ENCODE assay signal across 34 cellular contexts in the genomic region with DNA sequence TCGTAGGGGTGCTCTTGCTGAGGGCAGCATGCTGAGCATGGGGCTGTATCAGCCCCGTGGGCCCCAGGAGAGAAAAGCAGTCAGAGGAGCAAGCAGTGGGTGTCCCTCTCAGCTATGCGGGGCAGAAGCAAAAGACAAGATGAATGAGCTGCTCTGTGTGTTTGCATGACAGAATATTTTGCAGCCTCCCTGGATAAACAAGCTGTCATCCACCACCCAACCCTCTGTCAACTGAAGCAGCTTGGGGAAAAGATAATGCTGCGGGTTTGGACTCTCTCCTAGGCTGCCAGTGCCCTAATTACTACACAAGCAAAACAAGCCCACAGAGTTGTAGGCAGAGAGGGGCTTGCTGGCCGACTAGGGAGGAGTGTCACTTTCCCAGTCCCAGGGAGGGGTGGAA.
"Had no signal": no experiment of that assay in that cellular context is flagged by ENCODE, and none has a peak within 500 bp of the region (broad histone marks: within the 10 kb centered on the region; RNA-seq: fewer than 3 reads in every experiment).

No MANE protein-coding gene starts in this region.

- H3K36me3 ChIP-seq: adrenal gland, brain microvascular endothelial cell, breast epithelium had no signal

- H3K27me3 Mint-ChIP-seq: activated CD4-positive, alpha-beta memory T cell treated with anti-CD3 and anti-CD28 coated beads, Interleukin-2, amount 10 ng/mL, durations not matched to agents 7 days and 5 days; activated CD4-positive, alpha-beta T cell treated with anti-CD3 and anti-CD28 coated beads, Interleukin-2, amount 10 ng/mL, durations not matched to agents 7 days and 5 days; activated CD8-positive, alpha-beta memory T cell treated with anti-CD3 and anti-CD28 coated beads, Interleukin-2, amount 10 ng/mL, durations not matched to agents 7 days and 5 days; activated naive CD4-positive, alpha-beta T cell treated with anti-CD3 and anti-CD28 coated beads, Interleukin-2, amount 10 ng/mL, durations not matched to agents 7 days and 5 days had no signal

- DNase-seq: activated CD4-positive, alpha-beta memory T cell treated with anti-CD3 and anti-CD28 coated beads, Interleukin-2, amount 10 ng/mL, durations not matched to agents 7 days and 5 days; activated CD4-positive, alpha-beta T cell treated with anti-CD3 and anti-CD28 coated beads for 1 hour; activated CD4-positive, alpha-beta T cell treated with anti-CD3 and anti-CD28 coated beads for 36 hours; activated CD4-positive, alpha-beta T cell treated with anti-CD3 and anti-CD28 coated beads for 48 hours; activated CD4-positive, alpha-beta T cell treated with anti-CD3 and anti-CD28 coated beads, Interleukin-2, amount 10 ng/mL, durations not matched to agents 7 days and 5 days; activated CD4-positive, alpha-beta T cell treated with anti-CD3 and anti-CD28 coated beads, Interleukin-2, amount 50 U/mL, for 48 hours; activated CD4-positive, CD25-positive, alpha-beta regulatory T cell; activated CD8-positive, alpha-beta memory T cell treated with anti-CD3 and anti-CD28 coated beads for 24 hours; activated CD8-positive, alpha-beta memory T cell treated with anti-CD3 and anti-CD28 coated beads, Interleukin-2, amount 10 ng/mL, durations not matched to agents 7 days and 5 days; activated CD8-positive, alpha-beta memory T cell treated with anti-CD3 and anti-CD28 coated beads, Interleukin-2, amount 50 U/mL, for 48 hours; activated CD8-positive, alpha-beta T cell treated with anti-CD3 and anti-CD28 coated beads, Interleukin-2, amount 10 ng/mL, durations not matched to agents 7 days and 5 days; activated effector memory CD4-positive, alpha-beta T cell treated with Interleukin-2 at 50 U/mL for 16 hours; activated gamma-delta T cell; activated naive CD4-positive, alpha-beta T cell treated with anti-CD3 and anti-CD28 coated beads, Interleukin-2, amount 10 ng/mL, durations not matched to agents 7 days and 5 days; activated naive CD4-positive, alpha-beta T cell treated with Interleukin-2 at 50 U/mL for 16 hours; activated naive CD8-positive, alpha-beta T cell treated with anti-CD3 and anti-CD28 coated beads for 36 hours; activated T-cell treated with anti-CD3 and anti-CD28 coated beads, Interleukin-2, amount 50 U/mL, for 24 hours; activated T-cell treated with anti-CD3 and anti-CD28 coated beads, Interleukin-2, amount 50 U/mL, for 48 hours; adrenal gland; amniotic stem cell; aorta; body of pancreas; brain microvascular endothelial cell; central memory CD4-positive, alpha-beta T cell; T-helper 1 cell; T-helper 2 cell; T-helper 9 cell had no signal

- H3K4me1 Mint-ChIP-seq: activated CD4-positive, alpha-beta memory T cell treated with anti-CD3 and anti-CD28 coated beads, Interleukin-2, amount 10 ng/mL, durations not matched to agents 7 days and 5 days; activated CD4-positive, alpha-beta T cell treated with anti-CD3 and anti-CD28 coated beads for 36 hours; activated CD4-positive, alpha-beta T cell treated with anti-CD3 and anti-CD28 coated beads, Interleukin-2, amount 10 ng/mL, durations not matched to agents 7 days and 5 days; activated CD8-positive, alpha-beta memory T cell treated with anti-CD3 and anti-CD28 coated beads, Interleukin-2, amount 10 ng/mL, durations not matched to agents 7 days and 5 days; activated naive CD4-positive, alpha-beta T cell treated with anti-CD3 and anti-CD28 coated beads, Interleukin-2, amount 10 ng/mL, durations not matched to agents 7 days and 5 days; activated naive CD4-positive, alpha-beta T cell treated with anti-CD3 and anti-CD28 coated beads, Interleukin-2, amount 50 U/mL, for 24 hours; activated naive CD8-positive, alpha-beta T cell treated with anti-CD3 and anti-CD28 coated beads for 36 hours had no signal

- H3K4me1 ChIP-seq: adrenal gland, body of pancreas, breast epithelium had no signal

- H3K9me3 Mint-ChIP-seq: activated naive CD4-positive, alpha-beta T cell treated with anti-CD3 and anti-CD28 coated beads, Interleukin-2, amount 10 ng/mL, durations not matched to agents 7 days and 5 days; activated naive CD4-positive, alpha-beta T cell treated with anti-CD3 and anti-CD28 coated beads, Interleukin-2, amount 50 U/mL, for 24 hours; activated naive CD8-positive, alpha-beta T cell treated with anti-CD3 and anti-CD28 coated beads for 36 hours; activated T-cell treated with anti-CD3 and anti-CD28 coated beads, Interleukin-2, amount 50 U/mL, for 24 hours; activated T-helper 2 cell treated with anti-CD3 and anti-CD28 coated beads, Interferon-gamma antibody, Interleukin-2, Interleukin-4, amounts not matched to agents 10 μg/mL and 5 μg/mL and 100 μg/mL, durations not matched to agents 14 hours and 24 hours and 36 hours; T-helper 2 cell treated with Interferon-gamma antibody and Interleukin-4, amounts not matched to agents 5 μg/mL and 100 μg/mL, for 36 hours had no signal

- H3K27me3 ChIP-seq: adrenal gland, body of pancreas, brain microvascular endothelial cell had no signal

- H3K4me3 ChIP-seq: adrenal gland, body of pancreas, breast epithelium had no signal

- H3K9me3 ChIP-seq: adrenal gland, body of pancreas had no signal

- H3K27ac ChIP-seq: adrenal gland, body of pancreas, brain microvascular endothelial cell, breast epithelium, VCaP had no signal

- H3K27ac Mint-ChIP-seq: activated CD4-positive, alpha-beta memory T cell treated with anti-CD3 and anti-CD28 coated beads, Interleukin-2, amount 10 ng/mL, durations not matched to agents 7 days and 5 days; activated CD4-positive, alpha-beta T cell treated with anti-CD3 and anti-CD28 coated beads for 36 hours; activated CD4-positive, alpha-beta T cell treated with anti-CD3 and anti-CD28 coated beads, Interleukin-2, amount 10 ng/mL, durations not matched to agents 7 days and 5 days; activated CD8-positive, alpha-beta memory T cell treated with anti-CD3 and anti-CD28 coated beads, Interleukin-2, amount 10 ng/mL, durations not matched to agents 7 days and 5 days; activated CD8-positive, alpha-beta T cell treated with anti-CD3 and anti-CD28 coated beads, Interleukin-2, amount 10 ng/mL, durations not matched to agents 7 days and 5 days; activated naive CD4-positive, alpha-beta T cell treated with anti-CD3 and anti-CD28 coated beads, Interleukin-2, amount 10 ng/mL, durations not matched to agents 7 days and 5 days; activated naive CD4-positive, alpha-beta T cell treated with anti-CD3 and anti-CD28 coated beads, Interleukin-2, amount 50 U/mL, for 24 hours; activated naive CD8-positive, alpha-beta T cell treated with anti-CD3 and anti-CD28 coated beads for 36 hours; activated T-cell treated with anti-CD3 and anti-CD28 coated beads, Interleukin-2, amount 50 U/mL, for 24 hours; activated T-helper 2 cell treated with anti-CD3 and anti-CD28 coated beads, Interferon-gamma antibody, Interleukin-2, Interleukin-4, amounts not matched to agents 10 μg/mL and 5 μg/mL and 100 μg/mL, durations not matched to agents 14 hours and 24 hours and 36 hours; T-helper 1 cell treated with Interleukin-12 subunit alpha and Interleukin-12 subunit beta and Interleukin-4 antibody, amounts not matched to agents 30 μg/mL and 1 μg/mL, for 36 hours; T-helper 2 cell treated with Interferon-gamma antibody and Interleukin-4, amounts not matched to agents 5 μg/mL and 100 μg/mL, for 36 hours had no signal

- H3K36me3 Mint-ChIP-seq: activated CD8-positive, alpha-beta memory T cell treated with anti-CD3 and anti-CD28 coated beads, Interleukin-2, amount 10 ng/mL, durations not matched to agents 7 days and 5 days; activated naive CD4-positive, alpha-beta T cell treated with anti-CD3 and anti-CD28 coated beads, Interleukin-2, amount 10 ng/mL, durations not matched to agents 7 days and 5 days; activated naive CD4-positive, alpha-beta T cell treated with anti-CD3 and anti-CD28 coated beads, Interleukin-2, amount 50 U/mL, for 24 hours; activated naive CD8-positive, alpha-beta T cell treated with anti-CD3 and anti-CD28 coated beads for 36 hours had no signal

- H3K4me3 Mint-ChIP-seq: activated CD4-positive, alpha-beta memory T cell treated with anti-CD3 and anti-CD28 coated beads, Interleukin-2, amount 10 ng/mL, durations not matched to agents 7 days and 5 days; activated CD4-positive, alpha-beta T cell treated with anti-CD3 and anti-CD28 coated beads for 36 hours; activated CD4-positive, alpha-beta T cell treated with anti-CD3 and anti-CD28 coated beads, Interleukin-2, amount 10 ng/mL, durations not matched to agents 7 days and 5 days; activated CD8-positive, alpha-beta memory T cell treated with anti-CD3 and anti-CD28 coated beads, Interleukin-2, amount 10 ng/mL, durations not matched to agents 7 days and 5 days; activated CD8-positive, alpha-beta T cell treated with anti-CD3 and anti-CD28 coated beads, Interleukin-2, amount 10 ng/mL, durations not matched to agents 7 days and 5 days; activated naive CD4-positive, alpha-beta T cell treated with anti-CD3 and anti-CD28 coated beads, Interleukin-2, amount 10 ng/mL, durations not matched to agents 7 days and 5 days; activated naive CD4-positive, alpha-beta T cell treated with anti-CD3 and anti-CD28 coated beads, Interleukin-2, amount 50 U/mL, for 24 hours; activated naive CD8-positive, alpha-beta T cell treated with anti-CD3 and anti-CD28 coated beads for 36 hours; activated T-cell treated with anti-CD3 and anti-CD28 coated beads, Interleukin-2, amount 50 U/mL, for 24 hours; T-helper 1 cell treated with Interleukin-12 subunit alpha and Interleukin-12 subunit beta and Interleukin-4 antibody, amounts not matched to agents 30 μg/mL and 1 μg/mL, for 36 hours; T-helper 2 cell treated with Interferon-gamma antibody and Interleukin-4, amounts not matched to agents 5 μg/mL and 100 μg/mL, for 36 hours had no signal

- ATAC-seq: activated CD4-positive, alpha-beta T cell treated with anti-CD3 and anti-CD28 coated beads for 36 hours; activated CD4-positive, CD25-positive, alpha-beta regulatory T cell treated with anti-CD3 and anti-CD28 coated beads, Interleukin-2, amount 50 U/mL, for 24 hours; activated CD8-positive, alpha-beta memory T cell treated with anti-CD3 and anti-CD28 coated beads, Interleukin-2, amount 10 ng/mL, durations not matched to agents 7 days and 5 days; activated CD8-positive, alpha-beta T cell treated with anti-CD3 and anti-CD28 coated beads, Interleukin-2, amount 10 ng/mL, durations not matched to agents 7 days and 5 days; body of pancreas had no signal
